Comparison of ENCODE assay signal across 1 cellular context in genomic region chr4:76950052-76950845, GRCh38.
TF ChIP-seq lines count a peak whose summit lies in the region.

No MANE protein-coding gene starts in this region.

TF ChIP-seq in IMR-90, 13 proteins besides CTCF, POLR2A, EP300 and RAD21 (continued from another document):
- TF ChIP-seq MXI1 (IDR thresholded peaks at IDR 0.05; ENCODE audit: borderline replicate concordance, low read depth, low read length), result no peak
- TF ChIP-seq SMC3 (IDR thresholded peaks at IDR 0.05; ENCODE audit: low read depth, low read length), result no peak
- TF ChIP-seq RFX5 (IDR thresholded peaks at IDR 0.05; ENCODE audit: low read depth, low read length), result no peak
- TF ChIP-seq, protein P1, sequence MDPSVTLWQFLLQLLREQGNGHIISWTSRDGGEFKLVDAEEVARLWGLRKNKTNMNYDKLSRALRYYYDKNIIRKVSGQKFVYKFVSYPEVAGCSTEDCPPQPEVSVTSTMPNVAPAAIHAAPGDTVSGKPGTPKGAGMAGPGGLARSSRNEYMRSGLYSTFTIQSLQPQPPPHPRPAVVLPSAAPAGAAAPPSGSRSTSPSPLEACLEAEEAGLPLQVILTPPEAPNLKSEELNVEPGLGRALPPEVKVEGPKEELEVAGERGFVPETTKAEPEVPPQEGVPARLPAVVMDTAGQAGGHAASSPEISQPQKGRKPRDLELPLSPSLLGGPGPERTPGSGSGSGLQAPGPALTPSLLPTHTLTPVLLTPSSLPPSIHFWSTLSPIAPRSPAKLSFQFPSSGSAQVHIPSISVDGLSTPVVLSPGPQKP (IDR thresholded peaks at IDR 0.05; ENCODE audit: borderline replicate concordance, low read depth, low read length), result no peak
- no peak for TF ChIP-seq MAZ (IDR thresholded peaks at IDR 0.05; ENCODE audit: borderline replicate concordance, low read depth, low read length)
- TF ChIP-seq CHD1 (IDR thresholded peaks at IDR 0.05; ENCODE audit: low read depth, low read length), result no peak
- TF ChIP-seq NFE2L2 (IDR thresholded peaks at IDR 0.05; ENCODE audit: low read depth, low read length), result no peak
TF ChIP-seq in IMR-90: peak in this region for 0.
